ENCODE assay signal across 19 cellular contexts in genomic region chr11:19861171-19861570, GRCh38.
"Had no signal": no experiment of that assay in that cellular context is flagged by ENCODE, and none has a peak within 500 bp of the region (broad histone marks: within the 10 kb centered on the region; RNA-seq: fewer than 3 reads in every experiment).

No MANE protein-coding gene starts in this region.

- H3K27ac Mint-ChIP-seq: activated CD4-positive, alpha-beta memory T cell treated with anti-CD3 and anti-CD28 coated beads, Interleukin-2, amount 10 ng/mL, durations not matched to agents 7 days and 5 days; activated naive CD8-positive, alpha-beta T cell treated with anti-CD3 and anti-CD28 coated beads, Interleukin-2, amount 10 ng/mL, durations not matched to agents 7 days and 5 days; activated T-cell treated with anti-CD3 and anti-CD28 coated beads, Interleukin-2, amount 50 U/mL, for 72 hours; stimulated activated effector memory CD8-positive, alpha-beta T cell treated with anti-CD3 and anti-CD28 coated beads, Interleukin-12 subunit alpha, Interleukin-12 subunit beta, amount 100 ng/mL, for 72 hours; T-cell had no signal

- H3K36me3 ChIP-seq: breast epithelium, colonic mucosa, ovary, thyroid gland, vagina had no signal

- H3K4me3 ChIP-seq: breast epithelium, colonic mucosa, gastroesophageal sphincter, ovary, thyroid gland, vagina had no signal

- H3K9me3 ChIP-seq: breast epithelium, colonic mucosa, gastroesophageal sphincter, ovary, thyroid gland, vagina had no signal

- H3K27me3 Mint-ChIP-seq: T-cell had no signal

- DNase-seq: activated CD4-positive, alpha-beta memory T cell treated with anti-CD3 and anti-CD28 coated beads, Interleukin-2, amount 10 ng/mL, durations not matched to agents 7 days and 5 days; activated CD4-positive, alpha-beta T cell treated with anti-CD3 and anti-CD28 coated beads for 1 hour; activated CD8-positive, alpha-beta memory T cell treated with anti-CD3 and anti-CD28 coated beads, Interleukin-2, amount 50 U/mL, for 4 hours; activated naive CD8-positive, alpha-beta T cell treated with anti-CD3 and anti-CD28 coated beads, Interleukin-2, amount 10 ng/mL, durations not matched to agents 7 days and 5 days; activated T-cell treated with anti-CD3 and anti-CD28 coated beads, Interleukin-2, amount 50 U/mL, for 72 hours; anterior cingulate cortex; colonic mucosa; effector CD4-positive, alpha-beta T cell; ovary; retina; small intestine; T-cell; T1000 had no signal

- H3K36me3 Mint-ChIP-seq: activated naive CD8-positive, alpha-beta T cell treated with anti-CD3 and anti-CD28 coated beads, Interleukin-2, amount 10 ng/mL, durations not matched to agents 7 days and 5 days; stimulated activated effector memory CD8-positive, alpha-beta T cell treated with anti-CD3 and anti-CD28 coated beads, Interleukin-12 subunit alpha, Interleukin-12 subunit beta, amount 100 ng/mL, for 72 hours; T-cell had no signal

- H3K4me3 Mint-ChIP-seq: activated CD4-positive, alpha-beta memory T cell treated with anti-CD3 and anti-CD28 coated beads, Interleukin-2, amount 10 ng/mL, durations not matched to agents 7 days and 5 days; activated naive CD8-positive, alpha-beta T cell treated with anti-CD3 and anti-CD28 coated beads, Interleukin-2, amount 10 ng/mL, durations not matched to agents 7 days and 5 days; activated T-cell treated with anti-CD3 and anti-CD28 coated beads, Interleukin-2, amount 50 U/mL, for 72 hours; neural crest cell; stimulated activated effector memory CD8-positive, alpha-beta T cell treated with anti-CD3 and anti-CD28 coated beads, Interleukin-12 subunit alpha, Interleukin-12 subunit beta, amount 100 ng/mL, for 72 hours; T-cell had no signal

- H3K4me1 Mint-ChIP-seq: activated CD4-positive, alpha-beta memory T cell treated with anti-CD3 and anti-CD28 coated beads, Interleukin-2, amount 10 ng/mL, durations not matched to agents 7 days and 5 days; activated naive CD8-positive, alpha-beta T cell treated with anti-CD3 and anti-CD28 coated beads, Interleukin-2, amount 10 ng/mL, durations not matched to agents 7 days and 5 days; stimulated activated effector memory CD8-positive, alpha-beta T cell treated with anti-CD3 and anti-CD28 coated beads, Interleukin-12 subunit alpha, Interleukin-12 subunit beta, amount 100 ng/mL, for 72 hours; T-cell had no signal

- H3K4me1 ChIP-seq: colonic mucosa, vagina had no signal

- H3K27ac ChIP-seq: breast epithelium, colonic mucosa, gastroesophageal sphincter, ovary, thyroid gland, vagina had no signal

- H3K9me3 Mint-ChIP-seq: activated CD4-positive, alpha-beta memory T cell treated with anti-CD3 and anti-CD28 coated beads, Interleukin-2, amount 10 ng/mL, durations not matched to agents 7 days and 5 days; activated naive CD8-positive, alpha-beta T cell treated with anti-CD3 and anti-CD28 coated beads, Interleukin-2, amount 10 ng/mL, durations not matched to agents 7 days and 5 days; activated T-cell treated with anti-CD3 and anti-CD28 coated beads, Interleukin-2, amount 50 U/mL, for 72 hours; stimulated activated effector memory CD8-positive, alpha-beta T cell treated with anti-CD3 and anti-CD28 coated beads, Interleukin-12 subunit alpha, Interleukin-12 subunit beta, amount 100 ng/mL, for 72 hours; T-cell had no signal

- FAIRE-seq: small intestine had no signal
